In genomic region chr21:43829161-43829560, GRCh38 we compare ENCODE assay signal across 25 cellular contexts.
"Had no signal": no experiment of that assay in that cellular context is flagged by ENCODE, and none has a peak within 500 bp of the region (broad histone marks: within the 10 kb centered on the region; RNA-seq: fewer than 3 reads in every experiment).

No MANE protein-coding gene starts in this region.

- ATAC-seq: foreskin keratinocyte; gastroesophageal sphincter; heart right ventricle; left cardiac atrium; left lung; sciatic nerve; stimulated activated memory B cell treated with anti-CD40 and anti-IgM and Interleukin-4, amounts not matched to agents 10 μg/mL and 1 μg/mL and 100 μg/mL, for 72 hours; stimulated activated naive CD8-positive, alpha-beta T cell treated with anti-CD3 and anti-CD28 coated beads, Interleukin-15, Interleukin-2, amounts not matched to agents 100 U/mL and 50 U/mL, for 24 hours had no signal

- H3K27ac ChIP-seq: colonic mucosa, esophagus muscularis mucosa, foreskin keratinocyte, gastroesophageal sphincter, heart right ventricle, left lung, pancreas, testis, tibial nerve, upper lobe of left lung had no signal

- DNase-seq: colonic mucosa; dermis blood vessel endothelial cell; effector memory CD4-positive, alpha-beta T cell; foreskin keratinocyte; glutamatergic neuron; heart right ventricle; hippocampal formation; left cardiac atrium; mesenchymal stem cell; naive thymus-derived CD4-positive, alpha-beta T cell; occipital lobe; stimulated activated CD4-positive, alpha-beta T cell treated with anti-CD3 and anti-CD28 coated beads, Interleukin-2, amount 100 ng/mL, for 24 hours; stimulated activated CD4-positive, alpha-beta T cell treated with anti-CD3 and anti-CD28 coated beads, Interleukin-4, amount 100 ng/mL, for 4 hours; stimulated activated naive CD8-positive, alpha-beta T cell treated with anti-CD3 and anti-CD28 coated beads, Interleukin-15, Interleukin-2, amounts not matched to agents 100 U/mL and 50 U/mL, for 24 hours; substantia nigra; testis; upper lobe of left lung had no signal

- H3K4me2 ChIP-seq: smooth muscle cell had no signal

- H3K4me1 ChIP-seq: colonic mucosa, foreskin keratinocyte, gastroesophageal sphincter, pancreas, tibial nerve had no signal

- H3K4me3 ChIP-seq: colonic mucosa, esophagus muscularis mucosa, gastroesophageal sphincter, heart right ventricle, left lung, pancreas, smooth muscle cell, testis, tibial nerve, upper lobe of left lung had no signal

- H3K27me3 ChIP-seq: colonic mucosa, pancreas, testis, upper lobe of left lung had no signal

- H3K36me3 ChIP-seq: colonic mucosa, esophagus muscularis mucosa, gastroesophageal sphincter, heart right ventricle, left lung, pancreas, tibial nerve, upper lobe of left lung had no signal

- H3K9me3 ChIP-seq: colonic mucosa, esophagus muscularis mucosa, left lung, pancreas, testis, tibial nerve had no signal
